ENCODE assay signal across 1 cellular context in genomic region chr1:25772692-25773245, GRCh38.
TF ChIP-seq lines count a peak whose summit lies in the region.

No MANE protein-coding gene starts in this region.

TF ChIP-seq in GM23338, 12 proteins besides CTCF, POLR2A, EP300 and RAD21:
- TF ChIP-seq EZH2 (IDR thresholded peaks at IDR 0.05; ENCODE audit: low read depth, unreplicated experiment): no peak
- no peak for TF ChIP-seq ZNF331 (CRISPR knock-in tag; IDR thresholded peaks at IDR 0.05; ENCODE audit: low read depth)
- TF ChIP-seq ETS1 (IDR thresholded peaks at IDR 0.05): no peak
- TF ChIP-seq EZH2phosphoT487 (IDR thresholded peaks at IDR 0.05; ENCODE audit: unreplicated experiment): no peak
- TF ChIP-seq POLR2AphosphoS5 (IDR thresholded peaks at IDR 0.05; ENCODE audit: low read depth): no peak
- no peak for TF ChIP-seq ZNF114 (CRISPR knock-in tag; IDR thresholded peaks at IDR 0.05)
- no peak for TF ChIP-seq CREB1 (CRISPR knock-in tag; IDR thresholded peaks at IDR 0.05; ENCODE audit: low read depth)
- no peak for TF ChIP-seq NANOG (IDR thresholded peaks at IDR 0.05; ENCODE audit: borderline replicate concordance)
- no peak for TF ChIP-seq JUNB (IDR thresholded peaks at IDR 0.05; ENCODE audit: unreplicated experiment)
- TF ChIP-seq ZNF462 (CRISPR knock-in tag; IDR thresholded peaks at IDR 0.05): no peak
- no peak for TF ChIP-seq STAT1 (IDR thresholded peaks at IDR 0.05; ENCODE audit: unreplicated experiment)
- TF ChIP-seq REST (IDR thresholded peaks at IDR 0.05; ENCODE audit: unreplicated experiment): no peak
